ENCODE assay signal across 1 cellular context in the genomic region with DNA sequence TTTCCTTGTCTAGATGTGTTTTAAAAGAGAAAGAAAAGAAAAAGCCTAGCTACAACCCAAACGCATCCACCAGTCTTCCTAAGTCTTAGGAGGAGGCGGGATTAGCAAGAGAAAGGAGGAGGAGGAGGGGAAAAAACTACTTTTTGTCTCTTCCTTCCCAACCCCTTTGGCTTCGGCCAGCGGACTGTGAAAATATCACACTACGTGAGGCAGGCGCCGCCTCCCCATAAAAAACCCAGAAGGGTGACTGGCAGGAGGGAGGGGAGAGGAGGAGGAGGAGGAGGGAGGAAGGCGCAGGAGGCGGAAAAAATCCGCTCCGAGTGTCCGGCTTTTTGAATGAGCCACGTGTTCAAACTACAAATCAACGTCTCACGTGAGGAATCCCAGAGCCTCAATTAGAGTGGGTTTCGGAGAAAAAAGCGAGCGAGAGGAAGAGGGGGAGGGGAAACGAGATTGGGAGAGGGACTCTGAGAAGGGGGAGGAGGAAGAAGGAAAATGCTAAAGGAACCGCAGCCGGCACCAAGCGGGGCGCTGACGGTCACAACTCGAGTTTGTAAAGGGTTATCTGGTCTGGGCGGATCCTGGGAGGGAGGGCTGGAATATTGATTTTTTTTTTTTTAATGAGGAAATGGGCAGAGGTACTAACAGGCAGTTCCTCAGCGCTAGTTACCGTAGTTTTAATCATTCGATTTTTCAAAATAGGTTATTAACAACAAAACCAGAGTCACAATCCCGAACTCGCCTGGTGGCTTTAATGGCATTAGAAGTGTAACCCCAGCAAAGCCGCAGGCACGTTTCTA.
TF ChIP-seq lines count a peak whose summit lies in the region.

A gene (minus strand): TSS at position 202 of the 800 bp plus-strand sequence. CDS start 381 bp downstream, outside the sequence.

TF ChIP-seq in HepG2, 621 proteins besides CTCF, POLR2A, EP300 and RAD21 (continued from another document and continues in another):
- TF ChIP-seq, protein P1, sequence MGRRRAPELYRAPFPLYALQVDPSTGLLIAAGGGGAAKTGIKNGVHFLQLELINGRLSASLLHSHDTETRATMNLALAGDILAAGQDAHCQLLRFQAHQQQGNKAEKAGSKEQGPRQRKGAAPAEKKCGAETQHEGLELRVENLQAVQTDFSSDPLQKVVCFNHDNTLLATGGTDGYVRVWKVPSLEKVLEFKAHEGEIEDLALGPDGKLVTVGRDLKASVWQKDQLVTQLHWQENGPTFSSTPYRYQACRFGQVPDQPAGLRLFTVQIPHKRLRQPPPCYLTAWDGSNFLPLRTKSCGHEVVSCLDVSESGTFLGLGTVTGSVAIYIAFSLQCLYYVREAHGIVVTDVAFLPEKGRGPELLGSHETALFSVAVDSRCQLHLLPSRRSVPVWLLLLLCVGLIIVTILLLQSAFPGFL (CRISPR knock-in tag; IDR thresholded peaks at IDR 0.05), result no peak
- TF ChIP-seq, protein P2, sequence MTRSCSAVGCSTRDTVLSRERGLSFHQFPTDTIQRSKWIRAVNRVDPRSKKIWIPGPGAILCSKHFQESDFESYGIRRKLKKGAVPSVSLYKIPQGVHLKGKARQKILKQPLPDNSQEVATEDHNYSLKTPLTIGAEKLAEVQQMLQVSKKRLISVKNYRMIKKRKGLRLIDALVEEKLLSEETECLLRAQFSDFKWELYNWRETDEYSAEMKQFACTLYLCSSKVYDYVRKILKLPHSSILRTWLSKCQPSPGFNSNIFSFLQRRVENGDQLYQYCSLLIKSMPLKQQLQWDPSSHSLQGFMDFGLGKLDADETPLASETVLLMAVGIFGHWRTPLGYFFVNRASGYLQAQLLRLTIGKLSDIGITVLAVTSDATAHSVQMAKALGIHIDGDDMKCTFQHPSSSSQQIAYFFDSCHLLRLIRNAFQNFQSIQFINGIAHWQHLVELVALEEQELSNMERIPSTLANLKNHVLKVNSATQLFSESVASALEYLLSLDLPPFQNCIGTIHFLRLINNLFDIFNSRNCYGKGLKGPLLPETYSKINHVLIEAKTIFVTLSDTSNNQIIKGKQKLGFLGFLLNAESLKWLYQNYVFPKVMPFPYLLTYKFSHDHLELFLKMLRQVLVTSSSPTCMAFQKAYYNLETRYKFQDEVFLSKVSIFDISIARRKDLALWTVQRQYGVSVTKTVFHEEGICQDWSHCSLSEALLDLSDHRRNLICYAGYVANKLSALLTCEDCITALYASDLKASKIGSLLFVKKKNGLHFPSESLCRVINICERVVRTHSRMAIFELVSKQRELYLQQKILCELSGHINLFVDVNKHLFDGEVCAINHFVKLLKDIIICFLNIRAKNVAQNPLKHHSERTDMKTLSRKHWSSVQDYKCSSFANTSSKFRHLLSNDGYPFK (CRISPR knock-in tag; IDR thresholded peaks at IDR 0.05; ENCODE audit: borderline replicate concordance), result 0 out of 2 replicates have a peak, but pooled peaks have one; percentile 39
- TF ChIP-seq, protein P3, sequence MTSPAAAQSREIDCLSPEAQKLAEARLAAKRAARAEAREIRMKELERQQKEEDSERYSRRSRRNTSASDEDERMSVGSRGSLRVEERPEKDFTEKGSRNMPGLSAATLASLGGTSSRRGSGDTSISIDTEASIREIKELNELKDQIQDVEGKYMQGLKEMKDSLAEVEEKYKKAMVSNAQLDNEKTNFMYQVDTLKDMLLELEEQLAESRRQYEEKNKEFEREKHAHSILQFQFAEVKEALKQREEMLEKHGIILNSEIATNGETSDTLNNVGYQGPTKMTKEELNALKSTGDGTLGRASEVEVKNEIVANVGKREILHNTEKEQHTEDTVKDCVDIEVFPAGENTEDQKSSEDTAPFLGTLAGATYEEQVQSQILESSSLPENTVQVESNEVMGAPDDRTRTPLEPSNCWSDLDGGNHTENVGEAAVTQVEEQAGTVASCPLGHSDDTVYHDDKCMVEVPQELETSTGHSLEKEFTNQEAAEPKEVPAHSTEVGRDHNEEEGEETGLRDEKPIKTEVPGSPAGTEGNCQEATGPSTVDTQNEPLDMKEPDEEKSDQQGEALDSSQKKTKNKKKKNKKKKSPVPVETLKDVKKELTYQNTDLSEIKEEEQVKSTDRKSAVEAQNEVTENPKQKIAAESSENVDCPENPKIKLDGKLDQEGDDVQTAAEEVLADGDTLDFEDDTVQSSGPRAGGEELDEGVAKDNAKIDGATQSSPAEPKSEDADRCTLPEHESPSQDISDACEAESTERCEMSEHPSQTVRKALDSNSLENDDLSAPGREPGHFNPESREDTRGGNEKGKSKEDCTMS (CRISPR knock-in tag; conservative IDR thresholded peaks at IDR 0.05), result no peak
- TF ChIP-seq ZNF3 (CRISPR knock-in tag; IDR thresholded peaks at IDR 0.05) (no peak), ZBTB7A (CRISPR knock-in tag; IDR thresholded peaks at IDR 0.05) (no peak), ZNF879 (CRISPR knock-in tag; IDR thresholded peaks at IDR 0.05) (no peak), ZNF232 (CRISPR knock-in tag; IDR thresholded peaks at IDR 0.05; ENCODE audit: borderline replicate concordance) (no peak), NBN (conservative IDR thresholded peaks at IDR 0.05) (no peak), SALL2 (CRISPR knock-in tag; IDR thresholded peaks at IDR 0.05) (no peak), ZFYVE20 (CRISPR knock-in tag; IDR thresholded peaks at IDR 0.05; ENCODE audit: borderline replicate concordance, low read depth) (no peak), MYNN (CRISPR knock-in tag; IDR thresholded peaks at IDR 0.05; ENCODE audit: low read depth) (no peak), MBNL3 (CRISPR knock-in tag; conservative IDR thresholded peaks at IDR 0.05) (no peak), TCF7 (IDR thresholded peaks at IDR 0.05; ENCODE audit: low read depth) (no peak; the same call in 1 of the 2 replicates), SOX6 (IDR thresholded peaks at IDR 0.05) (no peak), SOX6 (CRISPR knock-in tag; IDR thresholded peaks at IDR 0.05) (peak; percentile 60), DR1 (CRISPR knock-in tag; IDR thresholded peaks at IDR 0.05) (peak; percentile 42; the same call in 1 of the 2 replicates), ZMAT3 (CRISPR knock-in tag; conservative IDR thresholded peaks at IDR 0.05) (no peak), ZNF546 (CRISPR knock-in tag; conservative IDR thresholded peaks at IDR 0.05) (no peak), ZMYM2 (CRISPR knock-in tag; IDR thresholded peaks at IDR 0.05) (no peak), NFIC (IDR thresholded peaks at IDR 0.05; ENCODE audit: low read length) (no peak), ATRX (CRISPR knock-in tag; IDR thresholded peaks at IDR 0.05; ENCODE audit: borderline replicate concordance) (no peak), KLF6 (CRISPR knock-in tag; IDR thresholded peaks at IDR 0.05) (0 out of 2 replicates have a peak, but pooled peaks have one; percentile 31), GTF3A (CRISPR knock-in tag; conservative IDR thresholded peaks at IDR 0.05) (no peak), GTF2F1 (IDR thresholded peaks at IDR 0.05; ENCODE audit: low read length) (no peak), ZFP82 (CRISPR knock-in tag; IDR thresholded peaks at IDR 0.05; ENCODE audit: borderline replicate concordance) (no peak), ZFP41 (CRISPR knock-in tag; IDR thresholded peaks at IDR 0.05; ENCODE audit: borderline replicate concordance) (no peak), RCOR2 (CRISPR knock-in tag; IDR thresholded peaks at IDR 0.05) (0 out of 2 replicates have a peak, but pooled peaks have one; percentile 48), PCBP1 (IDR thresholded peaks at IDR 0.05; ENCODE audit: borderline replicate concordance, low read depth, low read length) (no peak), MED1 (CRISPR knock-in tag; IDR thresholded peaks at IDR 0.05) (0 out of 2 replicates have a peak, but pooled peaks have one; percentile 35), CBFB (CRISPR knock-in tag; IDR thresholded peaks at IDR 0.05) (no peak), HDAC1 (CRISPR knock-in tag; IDR thresholded peaks at IDR 0.05) (no peak), REXO4 (CRISPR knock-in tag; IDR thresholded peaks at IDR 0.05; ENCODE audit: borderline replicate concordance) (no peak), ASH2L (IDR thresholded peaks at IDR 0.05; ENCODE audit: insufficient read length, low read depth, low read length) (peak; percentile 81), RARG (CRISPR knock-in tag; IDR thresholded peaks at IDR 0.05; ENCODE audit: low read depth) (no peak), ZNF17 (CRISPR knock-in tag; IDR thresholded peaks at IDR 0.05) (no peak), ZNF383 (CRISPR knock-in tag; IDR thresholded peaks at IDR 0.05; ENCODE audit: borderline replicate concordance) (no peak; the same call in 1 of the 2 replicates)
- TF ChIP-seq, protein P4, sequence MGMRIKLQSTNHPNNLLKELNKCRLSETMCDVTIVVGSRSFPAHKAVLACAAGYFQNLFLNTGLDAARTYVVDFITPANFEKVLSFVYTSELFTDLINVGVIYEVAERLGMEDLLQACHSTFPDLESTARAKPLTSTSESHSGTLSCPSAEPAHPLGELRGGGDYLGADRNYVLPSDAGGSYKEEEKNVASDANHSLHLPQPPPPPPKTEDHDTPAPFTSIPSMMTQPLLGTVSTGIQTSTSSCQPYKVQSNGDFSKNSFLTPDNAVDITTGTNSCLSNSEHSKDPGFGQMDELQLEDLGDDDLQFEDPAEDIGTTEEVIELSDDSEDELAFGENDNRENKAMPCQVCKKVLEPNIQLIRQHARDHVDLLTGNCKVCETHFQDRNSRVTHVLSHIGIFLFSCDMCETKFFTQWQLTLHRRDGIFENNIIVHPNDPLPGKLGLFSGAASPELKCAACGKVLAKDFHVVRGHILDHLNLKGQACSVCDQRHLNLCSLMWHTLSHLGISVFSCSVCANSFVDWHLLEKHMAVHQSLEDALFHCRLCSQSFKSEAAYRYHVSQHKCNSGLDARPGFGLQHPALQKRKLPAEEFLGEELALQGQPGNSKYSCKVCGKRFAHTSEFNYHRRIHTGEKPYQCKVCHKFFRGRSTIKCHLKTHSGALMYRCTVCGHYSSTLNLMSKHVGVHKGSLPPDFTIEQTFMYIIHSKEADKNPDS (CRISPR knock-in tag; IDR thresholded peaks at IDR 0.05), result no peak
- TF ChIP-seq, protein P5, sequence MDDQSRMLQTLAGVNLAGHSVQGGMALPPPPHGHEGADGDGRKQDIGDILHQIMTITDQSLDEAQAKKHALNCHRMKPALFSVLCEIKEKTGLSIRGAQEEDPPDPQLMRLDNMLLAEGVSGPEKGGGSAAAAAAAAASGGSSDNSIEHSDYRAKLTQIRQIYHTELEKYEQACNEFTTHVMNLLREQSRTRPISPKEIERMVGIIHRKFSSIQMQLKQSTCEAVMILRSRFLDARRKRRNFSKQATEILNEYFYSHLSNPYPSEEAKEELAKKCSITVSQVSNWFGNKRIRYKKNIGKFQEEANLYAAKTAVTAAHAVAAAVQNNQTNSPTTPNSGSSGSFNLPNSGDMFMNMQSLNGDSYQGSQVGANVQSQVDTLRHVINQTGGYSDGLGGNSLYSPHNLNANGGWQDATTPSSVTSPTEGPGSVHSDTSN (CRISPR knock-in tag; IDR thresholded peaks at IDR 0.05; ENCODE audit: borderline replicate concordance), result no peak
- TF ChIP-seq, protein P6, sequence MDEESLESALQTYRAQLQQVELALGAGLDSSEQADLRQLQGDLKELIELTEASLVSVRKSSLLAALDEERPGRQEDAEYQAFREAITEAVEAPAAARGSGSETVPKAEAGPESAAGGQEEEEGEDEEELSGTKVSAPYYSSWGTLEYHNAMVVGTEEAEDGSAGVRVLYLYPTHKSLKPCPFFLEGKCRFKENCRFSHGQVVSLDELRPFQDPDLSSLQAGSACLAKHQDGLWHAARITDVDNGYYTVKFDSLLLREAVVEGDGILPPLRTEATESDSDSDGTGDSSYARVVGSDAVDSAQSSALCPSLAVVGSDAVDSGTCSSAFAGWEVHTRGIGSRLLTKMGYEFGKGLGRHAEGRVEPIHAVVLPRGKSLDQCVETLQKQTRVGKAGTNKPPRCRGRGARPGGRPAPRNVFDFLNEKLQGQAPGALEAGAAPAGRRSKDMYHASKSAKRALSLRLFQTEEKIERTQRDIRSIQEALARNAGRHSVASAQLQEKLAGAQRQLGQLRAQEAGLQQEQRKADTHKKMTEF (CRISPR knock-in tag; IDR thresholded peaks at IDR 0.05), result no peak; the same call in 1 of the 2 replicates
- TF ChIP-seq, protein P7, sequence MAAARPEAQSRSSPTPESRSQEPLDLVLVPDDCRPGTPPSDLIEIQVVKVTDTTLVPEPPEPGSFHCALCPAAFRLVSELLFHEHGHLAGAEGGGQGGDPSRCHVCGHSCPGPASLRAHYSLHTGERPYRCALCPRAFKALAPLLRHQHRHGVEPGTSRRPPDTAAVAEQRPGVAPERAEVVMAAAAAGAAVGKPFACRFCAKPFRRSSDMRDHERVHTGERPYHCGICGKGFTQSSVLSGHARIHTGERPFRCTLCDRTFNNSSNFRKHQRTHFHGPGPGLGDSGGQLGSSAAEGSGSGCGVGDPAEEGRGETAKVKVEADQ (CRISPR knock-in tag; IDR thresholded peaks at IDR 0.05; ENCODE audit: borderline replicate concordance), result no peak
- TF ChIP-seq, protein P8, sequence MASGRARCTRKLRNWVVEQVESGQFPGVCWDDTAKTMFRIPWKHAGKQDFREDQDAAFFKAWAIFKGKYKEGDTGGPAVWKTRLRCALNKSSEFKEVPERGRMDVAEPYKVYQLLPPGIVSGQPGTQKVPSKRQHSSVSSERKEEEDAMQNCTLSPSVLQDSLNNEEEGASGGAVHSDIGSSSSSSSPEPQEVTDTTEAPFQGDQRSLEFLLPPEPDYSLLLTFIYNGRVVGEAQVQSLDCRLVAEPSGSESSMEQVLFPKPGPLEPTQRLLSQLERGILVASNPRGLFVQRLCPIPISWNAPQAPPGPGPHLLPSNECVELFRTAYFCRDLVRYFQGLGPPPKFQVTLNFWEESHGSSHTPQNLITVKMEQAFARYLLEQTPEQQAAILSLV (CRISPR knock-in tag; IDR thresholded peaks at IDR 0.05; ENCODE audit: borderline replicate concordance), result no peak
- TF ChIP-seq, protein P9, sequence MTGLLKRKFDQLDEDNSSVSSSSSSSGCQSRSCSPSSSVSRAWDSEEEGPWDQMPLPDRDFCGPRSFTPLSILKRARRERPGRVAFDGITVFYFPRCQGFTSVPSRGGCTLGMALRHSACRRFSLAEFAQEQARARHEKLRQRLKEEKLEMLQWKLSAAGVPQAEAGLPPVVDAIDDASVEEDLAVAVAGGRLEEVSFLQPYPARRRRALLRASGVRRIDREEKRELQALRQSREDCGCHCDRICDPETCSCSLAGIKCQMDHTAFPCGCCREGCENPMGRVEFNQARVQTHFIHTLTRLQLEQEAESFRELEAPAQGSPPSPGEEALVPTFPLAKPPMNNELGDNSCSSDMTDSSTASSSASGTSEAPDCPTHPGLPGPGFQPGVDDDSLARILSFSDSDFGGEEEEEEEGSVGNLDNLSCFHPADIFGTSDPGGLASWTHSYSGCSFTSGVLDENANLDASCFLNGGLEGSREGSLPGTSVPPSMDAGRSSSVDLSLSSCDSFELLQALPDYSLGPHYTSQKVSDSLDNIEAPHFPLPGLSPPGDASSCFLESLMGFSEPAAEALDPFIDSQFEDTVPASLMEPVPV (CRISPR knock-in tag; IDR thresholded peaks at IDR 0.05), result no peak
- TF ChIP-seq, protein P10, sequence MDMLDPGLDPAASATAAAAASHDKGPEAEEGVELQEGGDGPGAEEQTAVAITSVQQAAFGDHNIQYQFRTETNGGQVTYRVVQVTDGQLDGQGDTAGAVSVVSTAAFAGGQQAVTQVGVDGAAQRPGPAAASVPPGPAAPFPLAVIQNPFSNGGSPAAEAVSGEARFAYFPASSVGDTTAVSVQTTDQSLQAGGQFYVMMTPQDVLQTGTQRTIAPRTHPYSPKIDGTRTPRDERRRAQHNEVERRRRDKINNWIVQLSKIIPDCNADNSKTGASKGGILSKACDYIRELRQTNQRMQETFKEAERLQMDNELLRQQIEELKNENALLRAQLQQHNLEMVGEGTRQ (IDR thresholded peaks at IDR 0.05; ENCODE audit: low read depth, low read length), result peak; percentile 67
- TF ChIP-seq, protein P10 (CRISPR knock-in tag; IDR thresholded peaks at IDR 0.05; ENCODE audit: borderline replicate concordance), result peak; percentile 69; the same call in 1 of the 2 replicates
